1 cellular context compared by ENCODE assay signal in genomic region chr17:50151041-50151936, GRCh38.
TF ChIP-seq lines count a peak whose summit lies in the region.

No MANE protein-coding gene starts in this region.

TF ChIP-seq in K562, 482 proteins besides CTCF, POLR2A, EP300 and RAD21 (continued from another document and continues in another):
- TF ChIP-seq MTA2 (IDR thresholded peaks at IDR 0.05; ENCODE audit: low read depth): no peak
- TF ChIP-seq SMARCE1 (IDR thresholded peaks at IDR 0.05): 0 out of 2 replicates have a peak, but pooled peaks have one; percentile 22
- no peak for TF ChIP-seq HDAC2 (IDR thresholded peaks at IDR 0.05)
- TF ChIP-seq ILF3 (IDR thresholded peaks at IDR 0.05; ENCODE audit: borderline replicate concordance): no peak
- peak; percentile 18; the same call in 1 of the 2 replicates for TF ChIP-seq DPF2 (IDR thresholded peaks at IDR 0.05)
- TF ChIP-seq CEBPZ (IDR thresholded peaks at IDR 0.05; ENCODE audit: borderline replicate concordance, low read depth, low read length): no peak
- no peak for TF ChIP-seq WHSC1 (IDR thresholded peaks at IDR 0.05; ENCODE audit: low read length)
- TF ChIP-seq ZNF511 (CRISPR knock-in tag; IDR thresholded peaks at IDR 0.05): no peak
- no peak for TF ChIP-seq NCOA1 (IDR thresholded peaks at IDR 0.05; ENCODE audit: low read depth)
- no peak for TF ChIP-seq BCL6 (CRISPR knock-in tag; IDR thresholded peaks at IDR 0.05)
- no peak for TF ChIP-seq SAFB2 (IDR thresholded peaks at IDR 0.05; ENCODE audit: borderline replicate concordance, low read depth, low read length, severe bottlenecking)
- TF ChIP-seq ZNF740 (CRISPR knock-in tag; IDR thresholded peaks at IDR 0.05): no peak
- TF ChIP-seq ZNF740 (tag; IDR thresholded peaks at IDR 0.05): peak in 1 of 2 experiments; percentile 65; a peak in 2 of 4 replicates
- peak; percentile 64 for TF ChIP-seq TOE1 (IDR thresholded peaks at IDR 0.05; ENCODE audit: borderline replicate concordance)
- TF ChIP-seq TOE1 (CRISPR knock-in tag; IDR thresholded peaks at IDR 0.05; ENCODE audit: borderline replicate concordance, low read depth): no peak
- peak; percentile 74 for TF ChIP-seq CHD4 (IDR thresholded peaks at IDR 0.05; ENCODE audit: insufficient read depth, insufficient replicate concordance, low read depth, low read length, poor library complexity, severe bottlenecking)
- TF ChIP-seq FOXP1 (CRISPR knock-in tag; IDR thresholded peaks at IDR 0.05): no peak
- TF ChIP-seq NCOA4 (IDR thresholded peaks at IDR 0.05; ENCODE audit: partially characterized antibody): no peak
- no peak for TF ChIP-seq ZNF347 (CRISPR knock-in tag; IDR thresholded peaks at IDR 0.05; ENCODE audit: low read depth)
- TF ChIP-seq ETS1 (conservative IDR thresholded peaks at IDR 0.05; ENCODE audit: control insufficient read depth, low read depth, low read length): peak; percentile 89; the same call in 1 of the 2 replicates
- TF ChIP-seq ZNF395 (CRISPR knock-in tag; IDR thresholded peaks at IDR 0.05): no peak
- peak; percentile 24; the same call in 1 of the 2 replicates for TF ChIP-seq CC2D1A (IDR thresholded peaks at IDR 0.05)
- no peak for TF ChIP-seq ID3 (CRISPR knock-in tag; IDR thresholded peaks at IDR 0.05)
- TF ChIP-seq ID3 (tag; IDR thresholded peaks at IDR 0.05): peak; percentile 97
- peak in 1 of 2 experiments; percentile 55; a peak in 1 of 4 replicates for TF ChIP-seq MLLT1 (IDR thresholded peaks at IDR 0.05)
- 0 out of 4 replicates have a peak, but pooled peaks of 1 of the 2 experiments have one; percentile 38 for TF ChIP-seq KDM1A (IDR thresholded peaks at IDR 0.05)
- TF ChIP-seq IRF2 (CRISPR knock-in tag; IDR thresholded peaks at IDR 0.05): no peak
- peak; percentile 56 for TF ChIP-seq CCNT2 (IDR thresholded peaks at IDR 0.05; ENCODE audit: borderline replicate concordance, extremely low read depth, insufficient read length, low read depth, low read length)
- no peak for TF ChIP-seq ZNF354B (CRISPR knock-in tag; IDR thresholded peaks at IDR 0.05)
- peak; percentile 74 for TF ChIP-seq TAF1 (IDR thresholded peaks at IDR 0.05; ENCODE audit: control insufficient read depth, extremely low read depth, insufficient read depth, low read length, severe bottlenecking)
- no peak for TF ChIP-seq PCBP2 (IDR thresholded peaks at IDR 0.05; ENCODE audit: low read depth, low read length, poor library complexity, severe bottlenecking)
- peak; percentile 90 for TF ChIP-seq NEUROD1 (IDR thresholded peaks at IDR 0.05; ENCODE audit: borderline replicate concordance, low read depth, low read length, partially characterized antibody)
- TF ChIP-seq MCM7 (IDR thresholded peaks at IDR 0.05): no peak
- TF ChIP-seq SMARCA4 (IDR thresholded peaks at IDR 0.05): no peak
- peak; percentile 63; the same call in 1 of the 2 replicates for TF ChIP-seq GABPA (tag; conservative IDR thresholded peaks at IDR 0.05; ENCODE audit: low read depth)
- TF ChIP-seq E2F5 (CRISPR knock-in tag; IDR thresholded peaks at IDR 0.05): no peak
- peak in 1 of 2 experiments; percentile 21; a peak in 1 of 4 replicates for TF ChIP-seq TBL1XR1 (IDR thresholded peaks at IDR 0.05; ENCODE audit: low read length in 2 of 2)
- no peak for TF ChIP-seq MYC (IDR thresholded peaks at IDR 0.05; ENCODE audit: low read depth, low read length)
- TF ChIP-seq MYC (CRISPR knock-in tag; IDR thresholded peaks at IDR 0.05; ENCODE audit: borderline replicate concordance, low read depth): peak; percentile 27; the same call in 1 of the 2 replicates
- 0 out of 2 replicates have a peak, but pooled peaks have one; percentile 26 for TF ChIP-seq SMARCA5 (IDR thresholded peaks at IDR 0.05)
- peak; percentile 20; the same call in 1 of the 2 replicates for TF ChIP-seq TFAP4 (CRISPR knock-in tag; IDR thresholded peaks at IDR 0.05; ENCODE audit: borderline replicate concordance)
- TF ChIP-seq VEZF1 (CRISPR knock-in tag; IDR thresholded peaks at IDR 0.05): peak; percentile 90
- TF ChIP-seq NCOR1 (IDR thresholded peaks at IDR 0.05): 0 out of 2 replicates have a peak, but pooled peaks have one; percentile 22
- no peak for TF ChIP-seq TCFL5 (CRISPR knock-in tag; conservative IDR thresholded peaks at IDR 0.05)
- TF ChIP-seq ATF6 (CRISPR knock-in tag; IDR thresholded peaks at IDR 0.05): no peak
- TF ChIP-seq ZNF707 (CRISPR knock-in tag; conservative IDR thresholded peaks at IDR 0.05): no peak
- peak; percentile 74 for TF ChIP-seq ETV5 (CRISPR knock-in tag; IDR thresholded peaks at IDR 0.05; ENCODE audit: low read depth)
- TF ChIP-seq DEAF1 (CRISPR knock-in tag; IDR thresholded peaks at IDR 0.05): peak; percentile 26; the same call in 1 of the 2 replicates
